20 cellular contexts compared by ENCODE assay signal in genomic region chr3:116958291-116958690, GRCh38.
DNase-seq lines count a peak whose midpoint lies in the region; ATAC-seq, FAIRE-seq and TF ChIP-seq lines count a peak whose summit lies in the region.
"Had no signal": no experiment of that assay in that cellular context is flagged by ENCODE, and none has a peak within 500 bp of the region (broad histone marks: within the 10 kb centered on the region; RNA-seq: fewer than 3 reads in every experiment).

No MANE protein-coding gene starts in this region.

- H3K4ac ChIP-seq in H1 (replicated peaks; ENCODE audit: insufficient read length, low read depth, low read length) = no peak overlapping the region

- CTCF ChIA-PET in H1 (lab: Charles Lee; ENCODE audit: partially characterized antibody) = interaction anchor here (0.6 to 1.4 kb wide), 2 partner anchors 12 to 52 kb away, joined by 3 read pairs; no protein-coding TSS in a partner anchor

- no peak overlapping the region for H4K91ac ChIP-seq in H1 (replicated peaks; ENCODE audit: insufficient read length, low read length)

- H3K79me2 ChIP-seq in H1 (ENCODE audit: control insufficient read depth in 1 of 2, insufficient read depth in 2 of 2, low read length in 2 of 2) (no peaks in the 10 kb centered on the region), osteoblast (ENCODE audit: insufficient read depth, low read length) (no peaks in the 10 kb centered on the region)

- no peaks in the 10 kb centered on the region for H4K20me1 ChIP-seq in H1 (replicated peaks in 1 of 2; ENCODE audit: control insufficient read depth in 1 of 2, insufficient read depth in 2 of 2, low read length in 2 of 2)
- no peaks in the 10 kb centered on the region for H4K20me1 ChIP-seq in osteoblast (ENCODE audit: insufficient read depth, low read length)
- H4K20me1 ChIP-seq: BLaER1 had no signal

- H4K5ac ChIP-seq in H1 (ENCODE audit: insufficient read length, low read depth, low read length) = no peak overlapping the region

- H3K79me1 ChIP-seq in H1 (ENCODE audit: low read depth, low read length) = no peaks in the 10 kb centered on the region

- no peak overlapping the region for H3K9ac ChIP-seq in H1 (replicated peaks in 1 of 4; ENCODE audit: extremely low read depth in 1 of 4, low read depth in 3 of 4, low read length in 3 of 4)
- H3K9ac ChIP-seq: BLaER1 had no signal

- 91% methylated on average over 3 of the region's 3 CpGs; no CpG with 5 or more reads in 1 of the 2 experiments for WGBS in H1 (ENCODE audit: extremely low coverage in 1 of 2, insufficient coverage in 1 of 2, insufficient read length in 1 of 2, insufficient replicate concordance in 2 of 2, low coverage in 1 of 2, low lambda C conversion rate in 2 of 2, missing lambda C conversion rate in 1 of 2), 2 experiments

- no peak overlapping the region for H3K4me2 ChIP-seq in H1 (ENCODE audit: insufficient read depth in 1 of 2, low read depth in 2 of 2, low read length in 2 of 2)
- H3K4me2 ChIP-seq in osteoblast (ENCODE audit: insufficient read depth, low read length) = no peak overlapping the region
- H3K4me2 ChIP-seq: BLaER1 had no signal

- no peak overlapping the region for H2AK5ac ChIP-seq in H1 (ENCODE audit: low read depth, low read length)

- POLR2A ChIA-PET in H1 (lab: Charles Lee; ENCODE audit: partially characterized antibody) = no interaction called here

- H2AFZ ChIP-seq in H1 (ENCODE audit: low read length) = 0 out of 2 replicates have a peak overlapping the region, but pooled peaks have one; percentile 24
- no peak overlapping the region for H2AFZ ChIP-seq in osteoblast (ENCODE audit: low read length)

- TF ChIP-seq CTCF in D721Med (IDR thresholded peaks at IDR 0.05; ENCODE audit: insufficient read depth, missing control alignments) (no peak), H1 (IDR thresholded peaks at IDR 0.05; ENCODE audit: control extremely low read depth in 1 of 3, insufficient read depth in 1 of 3, low read depth in 1 of 3, low read length in 3 of 3) (no peak), osteoblast (IDR thresholded peaks at IDR 0.05; ENCODE audit: extremely low read depth, low read depth, low read length) (no peak)

- H3K27me3 ChIP-seq in H1 (replicated peaks in 1 of 4; ENCODE audit: control insufficient read depth in 3 of 4, extremely low read depth in 1 of 4, insufficient read depth in 3 of 4, low read length in 3 of 4) (no peaks in the 10 kb centered on the region), osteoblast (ENCODE audit: insufficient read depth, low read length) (no peaks in the 10 kb centered on the region)
- H3K27me3 ChIP-seq: BLaER1 had no signal

- ATAC-seq in Right ventricle myocardium superior (ENCODE audit: poor library complexity) = peak; percentile 34
- no peak for ATAC-seq in left cardiac atrium
- ATAC-seq: CD8-positive, alpha-beta T cell had no signal

- H3K9me3 ChIP-seq in H1 (ENCODE audit: insufficient read depth in 2 of 2, low read depth in 1 of 2, low read length in 1 of 2) = no peaks in the 10 kb centered on the region
- H3K9me3 ChIP-seq in osteoblast (ENCODE audit: low read depth, low read length) = no peaks in the 10 kb centered on the region
- H3K9me3 ChIP-seq: BLaER1, Caco-2 had no signal

- no peak overlapping the region for H3K23ac ChIP-seq in H1 (ENCODE audit: insufficient read length)

- no peak overlapping the region for H2BK5ac ChIP-seq in H1 (ENCODE audit: low read depth, low read length)

- TF ChIP-seq RAD21 in H1 (IDR thresholded peaks at IDR 0.05 in 1 of 2, conservative IDR thresholded peaks at IDR 0.05 in 1 of 2; ENCODE audit: low read depth in 2 of 2, low read length in 2 of 2) = no peak

- H3K23me2 ChIP-seq in H1 (ENCODE audit: low read depth, low read length) = no peaks in the 10 kb centered on the region

- H3K4me1 ChIP-seq in H1 (replicated peaks in 1 of 4; ENCODE audit: control insufficient read depth in 3 of 4, insufficient read depth in 4 of 4, low read length in 3 of 4) (0 out of 7 replicates have a peak, but pooled peaks cover 0 to 2% (median 0%) of the 10 kb centered on the region in 4 experiments), osteoblast (ENCODE audit: insufficient read depth, low read length) (no peaks in the 10 kb centered on the region)
- H3K4me1 ChIP-seq: BLaER1, Caco-2 had no signal

- FAIRE-seq in D721Med (lab: Jason Lieb, UNC) (peak; percentile 56), H1 (lab: Jason Lieb, UNC) (no peak)
- FAIRE-seq: GM12892 had no signal

- H3K36me3 ChIP-seq in H1 (ENCODE audit: control insufficient read depth in 2 of 4, insufficient read depth in 4 of 4, low read length in 3 of 4) (no peaks in the 10 kb centered on the region), osteoblast (ENCODE audit: insufficient read depth, low read length) (no peaks in the 10 kb centered on the region)
- H3K36me3 ChIP-seq: BLaER1 had no signal

- H3K18ac ChIP-seq in H1 (ENCODE audit: extremely low read depth, low read length) = no peak overlapping the region

- no peak overlapping the region for H2BK120ac ChIP-seq in H1 (replicated peaks; ENCODE audit: low read depth, low read length)

- H3K56ac ChIP-seq in H1 (replicated peaks; ENCODE audit: insufficient read length, low read depth, low read length) = no peak overlapping the region

- intact Hi-C loops in Right ventricle myocardium superior (cut with DNase I) (no loop called here), left cardiac atrium (cut with DNase I) (no loop called here)

- H2BK20ac ChIP-seq in H1 (ENCODE audit: low read length) = no peak overlapping the region

- no peak overlapping the region for H3K4me3 ChIP-seq in H1 (ENCODE audit: extremely low read depth in 1 of 4, insufficient read depth in 2 of 4, low read depth in 3 of 4, low read length in 4 of 4)
- no peak overlapping the region for H3K4me3 ChIP-seq in osteoblast (ENCODE audit: insufficient read depth, low read length)
- H3K4me3 ChIP-seq: BLaER1 had no signal

- H3K27ac ChIP-seq in H1 (ENCODE audit: low read depth, low read length) (no peak overlapping the region), osteoblast (ENCODE audit: low read depth, low read length) (no peak overlapping the region)
- H3K27ac ChIP-seq: 22Rv1, BLaER1, C4-2B had no signal

- H3K14ac ChIP-seq in H1 (ENCODE audit: insufficient read length) = no peak overlapping the region

- no peak overlapping the region for H2BK15ac ChIP-seq in H1 (ENCODE audit: low read length)

- no peak for TF ChIP-seq EP300 in H1 (IDR thresholded peaks at IDR 0.05; ENCODE audit: borderline replicate concordance in 1 of 2, low read depth in 2 of 2, low read length in 2 of 2)

- no peak overlapping the region for H2BK12ac ChIP-seq in H1 (ENCODE audit: low read depth, low read length)

- TF ChIP-seq POLR2A in H1 (IDR thresholded peaks at IDR 0.05; ENCODE audit: control extremely low read depth in 1 of 2, low read depth in 2 of 2, low read length in 2 of 2) = no peak

- DNase-seq in DMS53 (lab: John Stamatoyannopoulos, UW) = peak; percentile 27
- no peak for DNase-seq in DMS53 treated with DMSO at 0.1 percent for 48 hours (lab: John Stamatoyannopoulos, UW; ENCODE audit: unreplicated experiment)
- DNase-seq in Right ventricle myocardium superior = no peak
- DNase-seq in left cardiac atrium = no peak
- DNase-seq in D721Med (ENCODE audit: insufficient read length, low spot score) = no peak
- DNase-seq in H1 (ENCODE audit: low read depth in 1 of 2, low spot score in 2 of 2) = no peak
- DNase-seq in osteoblast (ENCODE audit: insufficient read length, low spot score, missing footprints) = no peak
- DNase-seq in NCI-H1105 (lab: John Stamatoyannopoulos, UW) = no peak
- DNase-seq: Caco-2; CD4-positive, CD25-positive, alpha-beta regulatory T cell; CD8-positive, alpha-beta T cell; DMS 273 treated with DMSO at 0.1 percent for 48 hours; DND-41; GOT3; H7; HCEC 1CT had no signal

- no peak overlapping the region for H4K8ac ChIP-seq in H1 (ENCODE audit: extremely low read depth, insufficient read depth, low read length)

TF ChIP-seq in H1, 55 proteins besides CTCF, POLR2A, EP300 and RAD21 (continues in another document):
- TF ChIP-seq SIRT6 (IDR thresholded peaks at IDR 0.05; ENCODE audit: low read length) (no peak), CHD1 (IDR thresholded peaks at IDR 0.05; ENCODE audit: low read depth, low read length) (no peak), MAX (IDR thresholded peaks at IDR 0.05) (no peak), CHD2 (IDR thresholded peaks at IDR 0.05; ENCODE audit: low read length) (no peak), GABPA (IDR thresholded peaks at IDR 0.05; ENCODE audit: borderline replicate concordance, insufficient read depth, low read length) (no peak), KDM1A (IDR thresholded peaks at IDR 0.05; ENCODE audit: borderline replicate concordance, low read length) (no peak), RFX5 (IDR thresholded peaks at IDR 0.05; ENCODE audit: borderline replicate concordance, low read depth, low read length) (no peak), SP4 (IDR thresholded peaks at IDR 0.05; ENCODE audit: low read length) (no peak), BACH1 (IDR thresholded peaks at IDR 0.05; ENCODE audit: low read length) (no peak), ZNF274 (IDR thresholded peaks at IDR 0.05; ENCODE audit: borderline replicate concordance, extremely low read depth, low read length) (no peak), MAFK (IDR thresholded peaks at IDR 0.05; ENCODE audit: low read depth, low read length) (no peak), ATF2 (IDR thresholded peaks at IDR 0.05; ENCODE audit: low read length) (no peak), SAP30 (IDR thresholded peaks at IDR 0.05; ENCODE audit: insufficient read depth, insufficient replicate concordance, low read length) (no peak)
- TF ChIP-seq, protein P1, sequence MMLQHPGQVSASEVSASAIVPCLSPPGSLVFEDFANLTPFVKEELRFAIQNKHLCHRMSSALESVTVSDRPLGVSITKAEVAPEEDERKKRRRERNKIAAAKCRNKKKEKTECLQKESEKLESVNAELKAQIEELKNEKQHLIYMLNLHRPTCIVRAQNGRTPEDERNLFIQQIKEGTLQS (IDR thresholded peaks at IDR 0.05; ENCODE audit: insufficient read depth, low read depth, low read length) = no peak
